19 cellular contexts compared by ENCODE assay signal in the genomic region with DNA sequence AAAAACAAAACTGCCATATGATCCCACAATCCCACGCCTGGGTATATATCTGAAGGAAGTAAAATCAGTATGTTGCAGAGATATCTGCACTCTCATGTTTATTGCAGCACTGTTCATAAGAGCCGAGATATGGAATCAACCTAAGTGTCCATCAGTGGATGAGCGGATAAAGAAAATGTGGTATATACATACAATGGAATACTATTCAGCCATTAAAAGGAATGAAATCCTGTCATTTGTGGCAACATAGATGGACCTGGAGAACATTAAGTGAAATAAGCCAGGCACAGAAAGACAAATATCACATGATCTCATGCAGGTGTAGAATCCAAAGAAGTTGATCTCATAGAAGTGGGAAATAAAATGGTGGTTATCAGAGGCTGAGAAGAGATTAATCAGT.
"Had no signal": no experiment of that assay in that cellular context is flagged by ENCODE, and none has a peak within 500 bp of the region (broad histone marks: within the 10 kb centered on the region; RNA-seq: fewer than 3 reads in every experiment).

No MANE protein-coding gene starts in this region.

- H3K4me3 ChIP-seq: adrenal gland, breast epithelium, suprapubic skin, transverse colon had no signal

- DNase-seq: activated CD4-positive, alpha-beta T cell treated with anti-CD3 and anti-CD28 coated beads for 1 hour; activated gamma-delta T cell; activated T-cell treated with anti-CD3 and anti-CD28 coated beads, Interleukin-2, amount 50 U/mL, for 72 hours; adrenal gland; cerebellar nuclear complex; cortex of kidney; effector memory CD4-positive, alpha-beta T cell; foreskin fibroblast; nephron progenitor cell; retina; stimulated activated CD4-positive, alpha-beta T cell treated with anti-CD3 and anti-CD28 coated beads, Interleukin-12 subunit alpha, Interleukin-12 subunit beta, amount 100 ng/mL, for 4 hours; stimulated activated CD4-positive, alpha-beta T cell treated with anti-CD3 and anti-CD28 coated beads, Interleukin-1b, Interleukin-23, amount 100 ng/mL, for 48 hours; stimulated activated naive CD8-positive, alpha-beta T cell treated with anti-CD3 and anti-CD28 coated beads, Interleukin-15, Interleukin-2, amounts not matched to agents 100 U/mL and 50 U/mL, for 24 hours; T-helper 2 cell; transverse colon had no signal

- H3K4me1 Mint-ChIP-seq: nephron progenitor cell had no signal

- ATAC-seq: activated T-cell treated with anti-CD3 and anti-CD28 coated beads, Interleukin-2, amount 50 U/mL, for 72 hours; stimulated activated naive CD8-positive, alpha-beta T cell treated with anti-CD3 and anti-CD28 coated beads, Interleukin-15, Interleukin-2, amounts not matched to agents 100 U/mL and 50 U/mL, for 24 hours had no signal

- H3K27me3 Mint-ChIP-seq: activated naive CD4-positive, alpha-beta T cell treated with anti-CD3 and anti-CD28 coated beads, Interleukin-2, amount 50 U/mL, for 24 hours had no signal

- H3K27ac Mint-ChIP-seq: activated naive CD4-positive, alpha-beta T cell treated with anti-CD3 and anti-CD28 coated beads, Interleukin-2, amount 50 U/mL, for 24 hours; activated T-cell treated with anti-CD3 and anti-CD28 coated beads, Interleukin-2, amount 50 U/mL, for 72 hours; nephron progenitor cell had no signal

- H3K27ac ChIP-seq: adrenal gland, suprapubic skin, transverse colon, VCaP had no signal

- H3K9me3 ChIP-seq: adrenal gland, transverse colon had no signal

- H3K4me3 Mint-ChIP-seq: activated naive CD4-positive, alpha-beta T cell treated with anti-CD3 and anti-CD28 coated beads, Interleukin-2, amount 50 U/mL, for 24 hours; activated T-cell treated with anti-CD3 and anti-CD28 coated beads, Interleukin-2, amount 50 U/mL, for 72 hours; nephron progenitor cell had no signal

- H3K36me3 ChIP-seq: adrenal gland, breast epithelium, suprapubic skin, transverse colon had no signal

- H3K27me3 ChIP-seq: adrenal gland, breast epithelium, suprapubic skin, transverse colon had no signal
